ENCODE assay signal across 24 cellular contexts in the genomic region with DNA sequence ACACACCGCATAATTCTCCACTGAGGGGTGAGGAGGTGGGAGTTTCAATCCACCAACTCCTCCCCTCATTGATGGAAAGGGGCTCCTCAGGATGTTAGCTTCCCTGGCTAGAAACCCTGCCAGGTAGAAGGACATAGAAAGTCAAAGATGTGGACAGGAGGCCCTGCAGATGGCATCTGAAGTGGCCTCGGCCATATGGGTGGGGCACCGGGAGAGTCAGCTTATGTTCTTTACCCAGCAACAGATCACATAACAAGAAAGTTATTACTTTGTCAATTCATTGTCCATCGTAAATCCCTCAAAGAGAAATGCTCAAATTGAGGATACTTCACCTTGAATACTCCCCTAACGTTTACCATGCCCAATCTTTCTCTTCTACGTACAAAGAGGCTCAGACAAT.
"Had no signal": no experiment of that assay in that cellular context is flagged by ENCODE, and none has a peak within 500 bp of the region (broad histone marks: within the 10 kb centered on the region; RNA-seq: fewer than 3 reads in every experiment).

No MANE protein-coding gene starts in this region.

- H3K9me3 Mint-ChIP-seq: activated T-cell treated with anti-CD3 and anti-CD28 coated beads, Interleukin-2, amount 50 U/mL, for 72 hours; central memory CD8-positive, alpha-beta T cell; natural killer cell; T-helper 1 cell treated with Interleukin-12 subunit alpha and Interleukin-12 subunit beta and Interleukin-4 antibody, amounts not matched to agents 30 μg/mL and 1 μg/mL, for 36 hours; type B pancreatic cell had no signal

- H3K27ac Mint-ChIP-seq: activated naive CD8-positive, alpha-beta T cell treated with anti-CD3 and anti-CD28 coated beads, Interleukin-2, amount 10 ng/mL, durations not matched to agents 7 days and 5 days; natural killer cell; T-helper 1 cell treated with Interleukin-12 subunit alpha and Interleukin-12 subunit beta and Interleukin-4 antibody, amounts not matched to agents 30 μg/mL and 1 μg/mL, for 36 hours; type B pancreatic cell had no signal

- H3K36me3 Mint-ChIP-seq: natural killer cell, type B pancreatic cell had no signal

- ATAC-seq: activated T-cell treated with anti-CD3 and anti-CD28 coated beads, Interleukin-2, amount 50 U/mL, for 72 hours; esophagus mucosa; left lung; natural killer cell had no signal

- DNase-seq: activated CD4-positive, alpha-beta T cell treated with anti-CD3 and anti-CD28 coated beads for 4 hours; activated CD4-positive, alpha-beta T cell treated with anti-CD3 and anti-CD28 coated beads, Interleukin-2, amount 50 U/mL, for 48 hours; activated CD4-positive, CD25-positive, alpha-beta regulatory T cell; activated effector memory CD4-positive, alpha-beta T cell treated with anti-CD3 and anti-CD28 coated beads, Interleukin-2, amount 50 U/mL, for 16 hours; activated naive CD8-positive, alpha-beta T cell treated with anti-CD3 and anti-CD28 coated beads, Interleukin-2, amount 10 ng/mL, durations not matched to agents 7 days and 5 days; activated T-cell treated with anti-CD3 and anti-CD28 coated beads, Interleukin-2, amount 50 U/mL, for 72 hours; amniotic stem cell; effector memory CD4-positive, alpha-beta T cell; foreskin melanocyte; kidney; left lung; natural killer cell; ovary; stimulated activated CD4-positive, alpha-beta T cell treated with anti-CD3 and anti-CD28 coated beads, Interleukin-2, amount 100 ng/mL, for 48 hours; stimulated activated CD8-positive, alpha-beta memory T cell treated with anti-CD3 and anti-CD28 coated beads, Interleukin-4, amount 100 ng/mL, for 48 hours; stimulated activated naive CD4-positive, alpha-beta T cell; T1000; testis had no signal

- H3K27ac ChIP-seq: breast epithelium, ovary, prostate gland, testis had no signal

- H3K27me3 Mint-ChIP-seq: activated naive CD8-positive, alpha-beta T cell treated with anti-CD3 and anti-CD28 coated beads, Interleukin-2, amount 10 ng/mL, durations not matched to agents 7 days and 5 days; central memory CD8-positive, alpha-beta T cell; type B pancreatic cell had no signal

- H3K4me3 Mint-ChIP-seq: activated naive CD8-positive, alpha-beta T cell treated with anti-CD3 and anti-CD28 coated beads, Interleukin-2, amount 10 ng/mL, durations not matched to agents 7 days and 5 days; activated T-cell treated with anti-CD3 and anti-CD28 coated beads, Interleukin-2, amount 50 U/mL, for 72 hours; central memory CD8-positive, alpha-beta T cell; natural killer cell; T-helper 1 cell treated with Interleukin-12 subunit alpha and Interleukin-12 subunit beta and Interleukin-4 antibody, amounts not matched to agents 30 μg/mL and 1 μg/mL, for 36 hours; type B pancreatic cell had no signal
